ENCODE assay signal across 9 cellular contexts in genomic region chr1:152048641-152048970, GRCh38. TPM values are rescaled to one million over a fixed set of nuclear protein-coding genes. Genes with fewer than 3 reads are reported as not detected.
DNase-seq lines count a peak whose midpoint lies in the region; ATAC-seq, FAIRE-seq and TF ChIP-seq lines count a peak whose summit lies in the region.
"Had no signal": no experiment of that assay in that cellular context is flagged by ENCODE, and none has a peak within 500 bp of the region (broad histone marks: within the 10 kb centered on the region; RNA-seq: fewer than 3 reads in every experiment).

No MANE protein-coding gene starts in this region.

- peaks cover 27% of the 10 kb centered on the region for H3K4me1 Mint-ChIP-seq in osteocyte (ENCODE audit: unreplicated experiment)

- CTCF ChIA-PET in H1 (lab: Charles Lee; ENCODE audit: partially characterized antibody): interaction anchor here (0.6 to 3.1 kb wide), 9 partner anchors 10 to 410 kb away, joined by 3 to 11 read pairs (median 5); no protein-coding TSS in a partner anchor

- peak overlapping the region; percentile 69 to 89 (median 81) for H3K9ac ChIP-seq in BLaER1 treated with 17β-estradiol and CSF1 and Interleukin-3, amounts not matched to agents 10 nM and 100 nM
- peak overlapping the region; percentile 79 for H3K9ac ChIP-seq in NT2/D1 (ENCODE audit: insufficient read length, low read depth)
- H3K9ac ChIP-seq in H1 (replicated peaks in 1 of 4; ENCODE audit: extremely low read depth in 1 of 4, low read depth in 3 of 4, low read length in 3 of 4): peak overlapping the region in 1 of 4 experiments; percentile 22; a peak in 1 of 7 replicates

- no peak overlapping the region for H2BK120ac ChIP-seq in H1 (replicated peaks; ENCODE audit: low read depth, low read length)

- no peak overlapping the region for H3K56ac ChIP-seq in H1 (replicated peaks; ENCODE audit: insufficient read length, low read depth, low read length)

- no peaks in the 10 kb centered on the region for H3K27me3 ChIP-seq in BLaER1 treated with 17β-estradiol and CSF1 and Interleukin-3, amounts not matched to agents 10 nM and 100 nM
- H3K27me3 ChIP-seq in NT2/D1 (ENCODE audit: insufficient read depth, insufficient read length): peaks cover 11% of the 10 kb centered on the region
- H3K27me3 ChIP-seq in H1 (replicated peaks in 1 of 4; ENCODE audit: control insufficient read depth in 3 of 4, extremely low read depth in 1 of 4, insufficient read depth in 3 of 4, low read length in 3 of 4): no peaks in the 10 kb centered on the region; a peak in 1 of 7 replicates

- TF ChIP-seq CTCF in H1 (IDR thresholded peaks at IDR 0.05; ENCODE audit: control extremely low read depth in 1 of 3, insufficient read depth in 1 of 3, low read depth in 1 of 3, low read length in 3 of 3) (no peak), osteocyte (IDR thresholded peaks at IDR 0.05) (no peak), omental fat pad (IDR thresholded peaks at IDR 0.05) (no peak)

- H2AFZ ChIP-seq in H1 (ENCODE audit: low read length): peak overlapping the region; percentile 66; the same call in 1 of the 2 replicates

- peak overlapping the region; percentile 99 for H3K27ac Mint-ChIP-seq in osteocyte (ENCODE audit: unreplicated experiment)

- no peak overlapping the region for H2BK15ac ChIP-seq in H1 (ENCODE audit: low read length)

- peaks cover 10% of the 10 kb centered on the region for H3K27me3 Mint-ChIP-seq in osteocyte (ENCODE audit: unreplicated experiment)

- no peaks in the 10 kb centered on the region for H3K36me3 Mint-ChIP-seq in osteocyte (ENCODE audit: unreplicated experiment)

- no peaks in the 10 kb centered on the region; the same call in 1 of the 2 replicates for H3K23me2 ChIP-seq in H1 (ENCODE audit: low read depth, low read length)

- H3K79me1 ChIP-seq in H1 (ENCODE audit: low read depth, low read length): no peaks in the 10 kb centered on the region

- no peak overlapping the region for H3K23ac ChIP-seq in H1 (ENCODE audit: insufficient read length)

- TF ChIP-seq EP300 in H1 (IDR thresholded peaks at IDR 0.05; ENCODE audit: borderline replicate concordance in 1 of 2, low read depth in 2 of 2, low read length in 2 of 2): no peak

- H4K20me1 ChIP-seq in BLaER1 treated with 17β-estradiol and CSF1 and Interleukin-3, amounts not matched to agents 10 nM and 100 nM: no peaks in the 10 kb centered on the region
- no peaks in the 10 kb centered on the region for H4K20me1 ChIP-seq in H1 (replicated peaks in 1 of 2; ENCODE audit: control insufficient read depth in 1 of 2, insufficient read depth in 2 of 2, low read length in 2 of 2)

- peak overlapping the region; percentile 64 for H3K4me3 Mint-ChIP-seq in osteocyte (ENCODE audit: unreplicated experiment)

- POLR2A ChIA-PET in H1 (lab: Charles Lee; ENCODE audit: partially characterized antibody): interaction anchor here (1.1 kb wide), 1 partner anchor 11 kb away, joined by 3 read pairs; the partner anchor contains the start of gene S100A11

- H3K4me2 ChIP-seq in BLaER1 treated with 17β-estradiol and CSF1 and Interleukin-3, amounts not matched to agents 10 nM and 100 nM: peak overlapping the region; percentile 65 to 94 (median 85)
- H3K4me2 ChIP-seq in H1 (ENCODE audit: insufficient read depth in 1 of 2, low read depth in 2 of 2, low read length in 2 of 2): peak overlapping the region; percentile 61 to 70; a peak in 3 of 4 replicates

- H3K4me3 ChIP-seq in BLaER1 treated with 17β-estradiol and CSF1 and Interleukin-3, amounts not matched to agents 10 nM and 100 nM: peak overlapping the region in 8 of 10 experiments; percentile 2 to 50 (median 37); a peak in 8 of 20 replicates
- H3K4me3 ChIP-seq in NT2/D1 (ENCODE audit: insufficient read length, low read depth) (peak overlapping the region; percentile 5), H1 (ENCODE audit: extremely low read depth in 1 of 4, insufficient read depth in 2 of 4, low read depth in 3 of 4, low read length in 4 of 4) (peak overlapping the region in 3 of 4 experiments; percentile 2 to 44 (median 21); a peak in 4 of 8 replicates)

- TF ChIP-seq RAD21 in H1 (IDR thresholded peaks at IDR 0.05 in 1 of 2, conservative IDR thresholded peaks at IDR 0.05 in 1 of 2; ENCODE audit: low read depth in 2 of 2, low read length in 2 of 2): no peak

- no peak overlapping the region; the same call in 1 of the 2 replicates for H4K8ac ChIP-seq in H1 (ENCODE audit: extremely low read depth, insufficient read depth, low read length)

- no peak overlapping the region for H3K4ac ChIP-seq in H1 (replicated peaks; ENCODE audit: insufficient read length, low read depth, low read length)

- H2BK5ac ChIP-seq in H1 (ENCODE audit: low read depth, low read length): 0 out of 2 replicates have a peak overlapping the region, but pooled peaks have one; percentile 68

- peak overlapping the region; percentile 88 to 96 (median 90) for H3K27ac ChIP-seq in BLaER1 treated with 17β-estradiol and CSF1 and Interleukin-3, amounts not matched to agents 10 nM and 100 nM
- no peak overlapping the region for H3K27ac ChIP-seq in H1 (ENCODE audit: low read depth, low read length)

- H3K36me3 ChIP-seq in BLaER1 treated with 17β-estradiol and CSF1 and Interleukin-3, amounts not matched to agents 10 nM and 100 nM: no peaks in the 10 kb centered on the region
- H3K36me3 ChIP-seq in NT2/D1 (ENCODE audit: insufficient read depth, insufficient read length, low read length) (no peaks in the 10 kb centered on the region), H1 (ENCODE audit: control insufficient read depth in 2 of 4, insufficient read depth in 4 of 4, low read length in 3 of 4) (no peaks in the 10 kb centered on the region)

- H4K5ac ChIP-seq in H1 (ENCODE audit: insufficient read length, low read depth, low read length): no peak overlapping the region

- H2BK20ac ChIP-seq in H1 (ENCODE audit: low read length): no peak overlapping the region

- H3K14ac ChIP-seq in H1 (ENCODE audit: insufficient read length): no peak overlapping the region

- H3K4me1 ChIP-seq in BLaER1 treated with 17β-estradiol and CSF1 and Interleukin-3, amounts not matched to agents 10 nM and 100 nM: peaks cover 29 to 86% (median 64%) of the 10 kb centered on the region in 10 experiments
- H3K4me1 ChIP-seq in NT2/D1 (ENCODE audit: insufficient read depth, insufficient read length) (no peaks in the 10 kb centered on the region), H1 (replicated peaks in 1 of 4; ENCODE audit: control insufficient read depth in 3 of 4, insufficient read depth in 4 of 4, low read length in 3 of 4) (peaks cover 14 to 16% (median 16%) of the 10 kb centered on the region in 4 experiments; a peak in 6 of 7 replicates)

- ATAC-seq in GM21528 (IDR thresholded peaks at IDR 0.05; ENCODE audit: low FRiP score, unreplicated experiment): no peak
- no peak for ATAC-seq in omental fat pad (ENCODE audit: low FRiP score)
- no peak for ATAC-seq in GM18873 (IDR thresholded peaks at IDR 0.05; ENCODE audit: low FRiP score, unreplicated experiment)

- FAIRE-seq in H1 (lab: Jason Lieb, UNC): no peak
- FAIRE-seq in urothelium cell line (lab: Jason Lieb, UNC): no peak

- no peak overlapping the region for H2BK12ac ChIP-seq in H1 (ENCODE audit: low read depth, low read length)

- peak overlapping the region; percentile 68; the same call in 1 of the 2 replicates for H3K18ac ChIP-seq in H1 (ENCODE audit: extremely low read depth, low read length)

- H4K91ac ChIP-seq in H1 (replicated peaks; ENCODE audit: insufficient read length, low read length): peak overlapping the region; percentile 48

- no peaks in the 10 kb centered on the region for H3K9me3 Mint-ChIP-seq in osteocyte (ENCODE audit: unreplicated experiment)

- WGBS in H1 (ENCODE audit: extremely low coverage in 1 of 2, insufficient coverage in 1 of 2, insufficient read length in 1 of 2, insufficient replicate concordance in 2 of 2, low coverage in 1 of 2, low lambda C conversion rate in 2 of 2, missing lambda C conversion rate in 1 of 2), 2 experiments: 54% methylated on average over 3 of the region's 3 CpGs; no CpG with 5 or more reads in 1 of the 2 experiments

- H3K79me2 ChIP-seq in H1 (ENCODE audit: control insufficient read depth in 1 of 2, insufficient read depth in 2 of 2, low read length in 2 of 2): no peaks in the 10 kb centered on the region

- no peak for DNase-seq in NT2/D1 (ENCODE audit: low read depth, low spot score)
- DNase-seq in H1 (ENCODE audit: low read depth in 1 of 2, low spot score in 2 of 2): peak in 1 of 2 experiments; percentile 33
- no peak for DNase-seq in osteocyte (ENCODE audit: extremely low spot score, unreplicated experiment)
- DNase-seq in omental fat pad (ENCODE audit: low spot score): no peak
- no peak for DNase-seq in urothelium cell line (ENCODE audit: low spot score)

- no peak for TF ChIP-seq POLR2A in H1 (IDR thresholded peaks at IDR 0.05; ENCODE audit: control extremely low read depth in 1 of 2, low read depth in 2 of 2, low read length in 2 of 2)

- H2AK5ac ChIP-seq in H1 (ENCODE audit: low read depth, low read length): no peak overlapping the region

- peaks cover 0 to 11% (median 6%) of the 10 kb centered on the region in 11 experiments; a peak in 11 of 22 replicates for H3K9me3 ChIP-seq in BLaER1 treated with 17β-estradiol and CSF1 and Interleukin-3, amounts not matched to agents 10 nM and 100 nM (replicated peaks in 1 of 11)
- H3K9me3 ChIP-seq in NT2/D1 (ENCODE audit: insufficient read depth, low read length): no peaks in the 10 kb centered on the region
- no peaks in the 10 kb centered on the region for H3K9me3 ChIP-seq in H1 (ENCODE audit: insufficient read depth in 2 of 2, low read depth in 1 of 2, low read length in 1 of 2)

RNA-seq across cellular contexts. Expression of gene S100A11, which starts 11.8 kb away (rescaled TPM):
- total RNA-seq in H1 (2021; fragmentation: NEBNext Ultra II Directional; extraction: Animal tissue kit (Norgen Biotek cat#: 25700)): 120 and 124 TPM in 2 replicates
- 249 and 343 TPM in 2 replicates for polyA plus RNA-seq in H1 (2011; rRNA removed)
- 233 TPM for polyA plus RNA-seq in H1 (2011; cell fraction: cytosol; rRNA removed)
- polyA plus RNA-seq in H1 (2011; cell fraction: nucleus; rRNA removed): 162 TPM
- 367 to 420 TPM (median 401 TPM) in 4 replicates for polyA plus RNA-seq in H1 (2012, experiment 1 of 2)
- polyA plus RNA-seq in H1 (2012, experiment 2 of 2): 895 TPM
- polyA plus RNA-seq in H1 (2013, experiment 1 of 2): 470 TPM
- 521 TPM for polyA plus RNA-seq in H1 (2013, experiment 2 of 2)
- 138 and 139 TPM in 2 replicates for polyA minus RNA-seq in H1 (2011; rRNA and poly(A)+ RNA removed)
- 64.8 TPM for polyA minus RNA-seq in H1 (2011; cell fraction: cytosol; rRNA and poly(A)+ RNA removed)
- 71.5 TPM for polyA minus RNA-seq in H1 (2011; cell fraction: nucleus; rRNA and poly(A)+ RNA removed)
- total RNA-seq in osteocyte (443 and 446 TPM in 2 replicates), omental fat pad (100 to 1,000 TPM; 211 to 389 (median 295) TPM)

RNA-seq across cellular contexts. Expression of gene TCHHL1, which starts 40.3 kb away (rescaled TPM):
- total RNA-seq in H1 (2021; fragmentation: NEBNext Ultra II Directional; extraction: Animal tissue kit (Norgen Biotek cat#: 25700)): not detected in 2 replicates
- polyA plus RNA-seq in H1 (2011; rRNA removed): not detected in 2 replicates
- not detected for polyA plus RNA-seq in H1 (2011; cell fraction: cytosol; rRNA removed)
- polyA plus RNA-seq in H1 (2011; cell fraction: nucleus; rRNA removed): not detected
- not detected in 4 replicates for polyA plus RNA-seq in H1 (2012, experiment 1 of 2)
- not detected for polyA plus RNA-seq in H1 (2012, experiment 2 of 2)
- polyA plus RNA-seq in H1 (2013, experiment 1 of 2): not detected
- polyA plus RNA-seq in H1 (2013, experiment 2 of 2): not detected
- not detected in 2 replicates for polyA minus RNA-seq in H1 (2011; rRNA and poly(A)+ RNA removed)
- polyA minus RNA-seq in H1 (2011; cell fraction: cytosol; rRNA and poly(A)+ RNA removed): not detected
- not detected for polyA minus RNA-seq in H1 (2011; cell fraction: nucleus; rRNA and poly(A)+ RNA removed)
- not detected in 2 replicates for total RNA-seq in osteocyte
- not detected for total RNA-seq in omental fat pad
- total RNA-seq: occipital lobe had no signal

RNA-seq across cellular contexts. Expression of gene S100A10, which starts 54.9 kb away (rescaled TPM):
- 231 and 233 TPM in 2 replicates for total RNA-seq in H1 (2021; fragmentation: NEBNext Ultra II Directional; extraction: Animal tissue kit (Norgen Biotek cat#: 25700))
- 13.7 and 23.9 TPM in 2 replicates for polyA plus RNA-seq in H1 (2011; rRNA removed)
- polyA plus RNA-seq in H1 (2011; cell fraction: cytosol; rRNA removed): 21.2 TPM
- 9.6 TPM for polyA plus RNA-seq in H1 (2011; cell fraction: nucleus; rRNA removed)
- polyA plus RNA-seq in H1 (2012, experiment 1 of 2): 142 to 324 TPM (median 157 TPM) in 4 replicates
- 244 TPM for polyA plus RNA-seq in H1 (2012, experiment 2 of 2)
- polyA plus RNA-seq in H1 (2013, experiment 1 of 2): 363 TPM
- polyA plus RNA-seq in H1 (2013, experiment 2 of 2): 400 TPM
- 13.7 and 20.1 TPM in 2 replicates for polyA minus RNA-seq in H1 (2011; rRNA and poly(A)+ RNA removed)
- 51.0 TPM for polyA minus RNA-seq in H1 (2011; cell fraction: cytosol; rRNA and poly(A)+ RNA removed)
- 12.2 TPM for polyA minus RNA-seq in H1 (2011; cell fraction: nucleus; rRNA and poly(A)+ RNA removed)
- total RNA-seq in osteocyte: 227 and 234 TPM in 2 replicates
- total RNA-seq in omental fat pad: 100 to 1,000 TPM; 127 to 351 (median 161) TPM
